In the genomic region with DNA sequence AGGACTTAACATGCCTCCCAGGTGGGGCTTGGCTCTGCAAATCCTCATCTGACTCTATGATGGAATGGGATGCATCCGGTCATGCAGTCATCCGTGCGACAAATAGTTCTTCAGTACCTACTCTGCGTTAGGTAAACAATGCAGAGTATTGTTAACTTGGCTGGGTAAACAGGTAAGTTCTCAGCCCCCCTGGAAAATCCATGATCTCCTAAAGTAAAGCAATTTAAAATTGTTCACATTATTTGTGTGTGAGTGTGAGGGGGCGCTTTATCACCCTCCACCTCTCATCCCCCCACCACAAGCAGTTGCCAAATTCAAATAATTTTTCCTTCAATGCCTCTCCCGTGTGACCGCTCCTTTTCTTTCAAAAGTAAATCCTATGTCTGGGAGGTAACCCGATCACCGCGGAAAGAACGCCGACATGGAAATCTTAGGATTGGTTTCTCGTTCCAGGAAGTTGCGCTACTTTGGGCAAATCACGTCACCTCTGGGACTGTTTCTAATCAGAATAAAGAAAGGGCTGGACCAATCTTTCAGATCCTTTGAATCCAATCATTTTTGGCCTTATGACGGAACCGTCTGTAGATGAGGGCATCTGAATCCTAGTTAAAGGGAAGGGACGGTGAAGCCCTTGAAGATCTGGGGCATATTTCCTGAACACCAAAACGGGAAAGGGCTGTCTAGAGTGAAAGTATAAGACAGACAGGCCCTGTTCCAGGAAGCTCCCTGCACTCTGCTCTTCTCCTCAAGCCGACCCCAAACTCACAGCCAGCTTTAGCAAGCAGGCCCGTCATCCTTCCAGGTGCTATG, we compare ENCODE assay signal across 10 cellular contexts. TPM values are rescaled to one million over a fixed set of nuclear protein-coding genes. Genes with fewer than 3 reads are reported as not detected.
A peak's percentile ranks its signal among the peaks of the same experiment; 100 is the strongest.
DNase-seq lines count a peak whose midpoint lies in the region; ATAC-seq and TF ChIP-seq lines count a peak whose summit lies in the region.
"Had no signal": no experiment of that assay in that cellular context is flagged by ENCODE, and none has a peak within 500 bp of the region (broad histone marks: within the 10 kb centered on the region; RNA-seq: fewer than 3 reads in every experiment).

No MANE protein-coding gene starts in this region.

- H3K4me1 ChIP-seq in mucosa of descending colon (ENCODE audit: low read depth): peaks cover 12% of the 10 kb centered on the region
- H3K4me1 ChIP-seq in vagina: peaks cover 6% of the 10 kb centered on the region

- H3K9me3 ChIP-seq in mucosa of descending colon (no peaks in the 10 kb centered on the region), vagina (no peaks in the 10 kb centered on the region)

- peak overlapping the region; percentile 33 for H3K27ac ChIP-seq in vagina
- H3K27ac ChIP-seq: dorsolateral prefrontal cortex had no signal

- H3K36me3 Mint-ChIP-seq in endothelial cell (ENCODE audit: low read depth, unreplicated experiment): no peaks in the 10 kb centered on the region
- no peaks in the 10 kb centered on the region for H3K36me3 Mint-ChIP-seq in T-cell

- peaks cover 29% of the 10 kb centered on the region for H3K4me1 Mint-ChIP-seq in endothelial cell (ENCODE audit: unreplicated experiment)
- H3K4me1 Mint-ChIP-seq in T-cell: no peaks in the 10 kb centered on the region

- DNase-seq in activated effector memory CD4-positive, alpha-beta T cell treated with anti-CD3 and anti-CD28 coated beads, Interleukin-2, amount 50 U/mL, for 16 hours: peak; percentile 39
- DNase-seq in activated effector memory CD4-positive, alpha-beta T cell treated with Interleukin-2 at 50 U/mL for 16 hours: no peak
- DNase-seq in endothelial cell (ENCODE audit: low spot score) (peak; percentile 30), mucosa of descending colon (peak in 1 of 3 donors; percentile 70), vagina (ENCODE audit: extremely low spot score in 2 of 2) (no peak), T-cell (no peak)
- no peak for DNase-seq in activated naive CD4-positive, alpha-beta T cell (lab: John Stamatoyannopoulos, UW)
- DNase-seq: dorsolateral prefrontal cortex, PC-3 had no signal

- intact Hi-C loops in mucosa of descending colon (cut with DNase I, micrococcal nuclease): no loop called here
- intact Hi-C loops in vagina (cut with DNase I): no loop called here

- H3K4me3 ChIP-seq in mucosa of descending colon: no peak overlapping the region
- peak overlapping the region; percentile 26 to 28 for H3K4me3 ChIP-seq in vagina

- peak overlapping the region; percentile 71 for H3K4me3 Mint-ChIP-seq in endothelial cell (ENCODE audit: unreplicated experiment)
- H3K4me3 Mint-ChIP-seq in T-cell: no peak overlapping the region

- H3K36me3 ChIP-seq in mucosa of descending colon (ENCODE audit: low read depth) (no peaks in the 10 kb centered on the region), vagina (no peaks in the 10 kb centered on the region)

- TF ChIP-seq POLR2A in vagina (IDR thresholded peaks at IDR 0.05): no peak

- CTCF ChIA-PET in T-cell (lab: Charles Lee): no interaction called here

- no peaks in the 10 kb centered on the region for H3K27me3 ChIP-seq in vagina
- H3K27me3 ChIP-seq: dorsolateral prefrontal cortex had no signal

- ATAC-seq in mucosa of descending colon (peak; percentile 63), SK-N-SH treated with all-trans-retinoic acid at 6 μM for 48 hours (no peak), T-cell (replicated peaks in 1 of 4) (no peak)
- ATAC-seq: PC-3 had no signal

- H3K9me3 Mint-ChIP-seq in endothelial cell (ENCODE audit: unreplicated experiment) (no peaks in the 10 kb centered on the region), T-cell (no peaks in the 10 kb centered on the region)

- TF ChIP-seq CTCF in endothelial cell (IDR thresholded peaks at IDR 0.05; ENCODE audit: unreplicated experiment) (no peak), mucosa of descending colon (IDR thresholded peaks at IDR 0.05) (no peak), vagina (IDR thresholded peaks at IDR 0.05) (no peak)

- POLR2A ChIA-PET in T-cell (lab: Charles Lee): no interaction called here

- H3K27ac Mint-ChIP-seq in endothelial cell (ENCODE audit: unreplicated experiment) (peak overlapping the region; percentile 96), T-cell (no peak overlapping the region)

- H3K27me3 Mint-ChIP-seq in endothelial cell (ENCODE audit: unreplicated experiment) (peaks cover 7% of the 10 kb centered on the region), T-cell (peaks cover 5 to 6% of the 10 kb centered on the region in 2 donors)

TF ChIP-seq in SK-N-SH treated with all-trans-retinoic acid at 6 μM for 48 hours, 23 proteins besides CTCF, POLR2A, EP300 and RAD21:
- TF ChIP-seq, protein P1, sequence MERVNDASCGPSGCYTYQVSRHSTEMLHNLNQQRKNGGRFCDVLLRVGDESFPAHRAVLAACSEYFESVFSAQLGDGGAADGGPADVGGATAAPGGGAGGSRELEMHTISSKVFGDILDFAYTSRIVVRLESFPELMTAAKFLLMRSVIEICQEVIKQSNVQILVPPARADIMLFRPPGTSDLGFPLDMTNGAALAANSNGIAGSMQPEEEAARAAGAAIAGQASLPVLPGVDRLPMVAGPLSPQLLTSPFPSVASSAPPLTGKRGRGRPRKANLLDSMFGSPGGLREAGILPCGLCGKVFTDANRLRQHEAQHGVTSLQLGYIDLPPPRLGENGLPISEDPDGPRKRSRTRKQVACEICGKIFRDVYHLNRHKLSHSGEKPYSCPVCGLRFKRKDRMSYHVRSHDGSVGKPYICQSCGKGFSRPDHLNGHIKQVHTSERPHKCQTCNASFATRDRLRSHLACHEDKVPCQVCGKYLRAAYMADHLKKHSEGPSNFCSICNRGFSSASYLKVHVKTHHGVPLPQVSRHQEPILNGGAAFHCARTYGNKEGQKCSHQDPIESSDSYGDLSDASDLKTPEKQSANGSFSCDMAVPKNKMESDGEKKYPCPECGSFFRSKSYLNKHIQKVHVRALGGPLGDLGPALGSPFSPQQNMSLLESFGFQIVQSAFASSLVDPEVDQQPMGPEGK (CRISPR knock-in tag; IDR thresholded peaks at IDR 0.05; ENCODE audit: borderline replicate concordance): no peak
- TF ChIP-seq ZFP30 (CRISPR knock-in tag; IDR thresholded peaks at IDR 0.05) (no peak), ZNF8 (CRISPR knock-in tag; IDR thresholded peaks at IDR 0.05) (no peak), RARB (CRISPR knock-in tag; IDR thresholded peaks at IDR 0.05) (no peak), BACH2 (CRISPR knock-in tag; IDR thresholded peaks at IDR 0.05; ENCODE audit: borderline replicate concordance) (no peak), GLIS3 (CRISPR knock-in tag; IDR thresholded peaks at IDR 0.05) (no peak), ZC3H10 (CRISPR knock-in tag; IDR thresholded peaks at IDR 0.05) (no peak), CSDC2 (CRISPR knock-in tag; IDR thresholded peaks at IDR 0.05) (no peak), TOX (CRISPR knock-in tag; IDR thresholded peaks at IDR 0.05; ENCODE audit: borderline replicate concordance) (no peak), ARNTL (CRISPR knock-in tag; IDR thresholded peaks at IDR 0.05; ENCODE audit: borderline replicate concordance, low read depth) (no peak), ISL1 (CRISPR knock-in tag; IDR thresholded peaks at IDR 0.05) (no peak)
- TF ChIP-seq, protein P2, sequence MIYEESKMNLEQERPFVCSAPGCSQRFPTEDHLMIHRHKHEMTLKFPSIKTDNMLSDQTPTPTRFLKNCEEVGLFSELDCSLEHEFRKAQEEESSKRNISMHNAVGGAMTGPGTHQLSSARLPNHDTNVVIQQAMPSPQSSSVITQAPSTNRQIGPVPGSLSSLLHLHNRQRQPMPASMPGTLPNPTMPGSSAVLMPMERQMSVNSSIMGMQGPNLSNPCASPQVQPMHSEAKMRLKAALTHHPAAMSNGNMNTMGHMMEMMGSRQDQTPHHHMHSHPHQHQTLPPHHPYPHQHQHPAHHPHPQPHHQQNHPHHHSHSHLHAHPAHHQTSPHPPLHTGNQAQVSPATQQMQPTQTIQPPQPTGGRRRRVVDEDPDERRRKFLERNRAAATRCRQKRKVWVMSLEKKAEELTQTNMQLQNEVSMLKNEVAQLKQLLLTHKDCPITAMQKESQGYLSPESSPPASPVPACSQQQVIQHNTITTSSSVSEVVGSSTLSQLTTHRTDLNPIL (CRISPR knock-in tag; IDR thresholded peaks at IDR 0.05; ENCODE audit: low read depth): no peak

RNA-seq across cellular contexts. Expression of a gene that starts 44.0 kb away (rescaled TPM):
- total RNA-seq in endothelial cell (ENCODE audit: unreplicated experiment): 205 TPM
- 10 to 100 TPM; 46.8 to 79.2 (median 71.9) TPM for total RNA-seq in mucosa of descending colon
- 60.4 TPM for total RNA-seq in vagina
- total RNA-seq in T-cell: 10 to 100 TPM; 70.3 to 93.2 (median 85.0) TPM

Comparison
In these comparisons a context has a peak if more than half of its experiments do, and no peak if none do; other contexts are left out.
1. DNase-seq: peak in activated effector memory CD4-positive, alpha-beta T cell treated with anti-CD3 and anti-CD28 coated beads, Interleukin-2, amount 50 U/mL, for 16 hours (single experiment) and endothelial cell (single experiment); none in activated effector memory CD4-positive, alpha-beta T cell treated with Interleukin-2 at 50 U/mL for 16 hours (single experiment), vagina (0 of 2), T-cell (0 of 34) and activated naive CD4-positive, alpha-beta T cell (0 of 4).